In the genomic region with DNA sequence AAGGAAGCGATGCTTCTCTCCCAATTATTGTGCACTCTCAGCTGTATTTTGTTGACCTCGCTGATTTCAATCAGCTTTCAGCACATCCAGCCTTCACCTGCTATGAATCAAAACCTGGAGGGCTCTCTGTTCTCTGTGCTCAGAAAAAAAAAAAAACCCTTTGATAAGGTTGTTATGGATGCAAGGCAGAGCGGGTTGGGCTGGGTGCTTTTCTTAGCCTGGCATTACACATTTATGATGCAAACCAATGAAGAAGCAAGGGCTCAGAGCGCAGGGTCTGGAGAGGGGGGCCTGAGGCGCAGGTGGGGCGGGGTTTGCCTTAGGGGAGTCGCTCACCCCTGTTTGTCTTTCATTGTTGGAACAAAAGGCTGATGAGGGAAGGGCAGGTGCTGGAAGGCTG, we compare ENCODE assay signal across 22 cellular contexts.
DNase-seq lines count a peak whose midpoint lies in the region; ATAC-seq and TF ChIP-seq lines count a peak whose summit lies in the region.
"Had no signal": no experiment of that assay in that cellular context is flagged by ENCODE, and none has a peak within 500 bp of the region (broad histone marks: within the 10 kb centered on the region; RNA-seq: fewer than 3 reads in every experiment).

No MANE protein-coding gene starts in this region.

- no peak overlapping the region for H2AFZ ChIP-seq in SK-N-SH (ENCODE audit: low read depth)
- H2AFZ ChIP-seq: hepatocyte had no signal

- H3K27me3 ChIP-seq in right atrium auricular region (no peaks in the 10 kb centered on the region), SK-N-SH (ENCODE audit: insufficient read depth) (no peaks in the 10 kb centered on the region), SJCRH30 (no peaks in the 10 kb centered on the region)
- H3K27me3 ChIP-seq: BLaER1 treated with 17β-estradiol and CSF1 and Interleukin-3, amounts not matched to agents 10 nM and 100 nM; hepatocyte; vagina had no signal

- H3K79me2 ChIP-seq in SK-N-SH (ENCODE audit: insufficient read depth) = no peaks in the 10 kb centered on the region
- H3K79me2 ChIP-seq: hepatocyte had no signal

- H3K27ac Mint-ChIP-seq in activated T-cell treated with anti-CD3 and anti-CD28 coated beads, Interleukin-2, amount 50 U/mL, for 24 hours = no peak overlapping the region
- H3K27ac Mint-ChIP-seq: activated naive CD4-positive, alpha-beta T cell treated with anti-CD3 and anti-CD28 coated beads, Interleukin-2, amount 50 U/mL, for 24 hours; activated T-helper 1 cell treated with anti-CD3 and anti-CD28 coated beads, Interleukin-12 subunit alpha, Interleukin-12 subunit beta, Interleukin-2, Interleukin-4 antibody, amounts not matched to agents 30 ng/mL and 10 ng/mL and 1 ng/mL, durations not matched to agents 14 hours and 24 hours and 36 hours had no signal

- H3K4me1 Mint-ChIP-seq in activated T-cell treated with anti-CD3 and anti-CD28 coated beads, Interleukin-2, amount 50 U/mL, for 24 hours (ENCODE audit: low read depth) = no peaks in the 10 kb centered on the region
- H3K4me1 Mint-ChIP-seq: activated naive CD4-positive, alpha-beta T cell treated with anti-CD3 and anti-CD28 coated beads, Interleukin-2, amount 50 U/mL, for 24 hours; central memory CD8-positive, alpha-beta T cell had no signal

- H3K4me3 Mint-ChIP-seq in activated T-cell treated with anti-CD3 and anti-CD28 coated beads, Interleukin-2, amount 50 U/mL, for 24 hours = no peak overlapping the region
- H3K4me3 Mint-ChIP-seq: activated naive CD4-positive, alpha-beta T cell treated with anti-CD3 and anti-CD28 coated beads, Interleukin-2, amount 50 U/mL, for 24 hours; activated T-helper 1 cell treated with anti-CD3 and anti-CD28 coated beads, Interleukin-12 subunit alpha, Interleukin-12 subunit beta, Interleukin-2, Interleukin-4 antibody, amounts not matched to agents 30 ng/mL and 10 ng/mL and 1 ng/mL, durations not matched to agents 14 hours and 24 hours and 36 hours; central memory CD8-positive, alpha-beta T cell had no signal

- no peaks in the 10 kb centered on the region for H3F3A ChIP-seq in SK-N-SH (replicated peaks; ENCODE audit: insufficient read depth)

- no peaks in the 10 kb centered on the region for H4K20me1 ChIP-seq in SK-N-SH (ENCODE audit: insufficient read depth)
- H4K20me1 ChIP-seq: BLaER1 treated with 17β-estradiol and CSF1 and Interleukin-3, amounts not matched to agents 10 nM and 100 nM had no signal

- H3K27ac ChIP-seq in right atrium auricular region (no peak overlapping the region), SK-N-SH (ENCODE audit: low read depth in 2 of 2, low read length in 1 of 2) (peak overlapping the region in 1 of 2 experiments; percentile 75; a peak in 2 of 4 replicates), SJCRH30 (no peak overlapping the region)
- H3K27ac ChIP-seq: BLaER1 treated with 17β-estradiol and CSF1 and Interleukin-3, amounts not matched to agents 10 nM and 100 nM; hepatocyte; KMS-11; vagina had no signal

- TF ChIP-seq CTCF in right atrium auricular region (IDR thresholded peaks at IDR 0.05) = no peak
- TF ChIP-seq CTCF in SK-N-SH (IDR thresholded peaks at IDR 0.05) = no peak

- peak; percentile 85 for ATAC-seq in Right ventricle myocardium superior (ENCODE audit: poor library complexity)
- ATAC-seq in HG02981 (IDR thresholded peaks at IDR 0.05; ENCODE audit: unreplicated experiment) = no peak
- ATAC-seq: GM12878 had no signal

- no peaks in the 10 kb centered on the region for H3K36me3 Mint-ChIP-seq in activated T-cell treated with anti-CD3 and anti-CD28 coated beads, Interleukin-2, amount 50 U/mL, for 24 hours (ENCODE audit: low read depth)
- H3K36me3 Mint-ChIP-seq: activated naive CD4-positive, alpha-beta T cell treated with anti-CD3 and anti-CD28 coated beads, Interleukin-2, amount 50 U/mL, for 24 hours had no signal

- POLR2A ChIA-PET in SK-N-SH (lab: Yijun Ruan, JAX) = interaction anchor here (0.9 to 1.4 kb wide), 2 partner anchors 8 to 83 kb away, joined by 3 to 5 read pairs; no protein-coding TSS in a partner anchor

- DNase-seq in Right ventricle myocardium superior = no peak
- DNase-seq in right atrium auricular region (ENCODE audit: low spot score) = no peak
- peak; percentile 3 for DNase-seq in NCI-H2107 (lab: John Stamatoyannopoulos, UW)
- peak; percentile 71 for DNase-seq in SK-N-SH
- no peak for DNase-seq in GOT3 (lab: John Stamatoyannopoulos, UW)
- no peak for DNase-seq in SJCRH30
- DNase-seq in activated T-cell treated with anti-CD3 and anti-CD28 coated beads, Interleukin-2, amount 50 U/mL, for 24 hours = no peak
- DNase-seq: activated CD4-positive, alpha-beta T cell treated with anti-CD3 and anti-CD28 coated beads for 4 hours; aorta; mammary epithelial cell; NCI-H446; occipital lobe; retina had no signal

- H3K4me1 ChIP-seq in right atrium auricular region (no peaks in the 10 kb centered on the region), SK-N-SH (ENCODE audit: control insufficient read depth in 1 of 2, insufficient read depth in 2 of 2, low read depth in 1 of 2, low read length in 1 of 2) (peaks cover 0 to 11% of the 10 kb centered on the region in 2 experiments; a peak in 1 of 4 replicates), SJCRH30 (no peaks in the 10 kb centered on the region)
- H3K4me1 ChIP-seq: BLaER1 treated with 17β-estradiol and CSF1 and Interleukin-3, amounts not matched to agents 10 nM and 100 nM; vagina had no signal

- TF ChIP-seq RAD21 in SK-N-SH (IDR thresholded peaks at IDR 0.05; ENCODE audit: low read length) = peak; percentile 20; the same call in 1 of the 2 replicates

- H3K9ac ChIP-seq in SK-N-SH = no peak overlapping the region
- H3K9ac ChIP-seq: BLaER1 treated with 17β-estradiol and CSF1 and Interleukin-3, amounts not matched to agents 10 nM and 100 nM; KMS-11 had no signal

- no peaks in the 10 kb centered on the region for H3K36me3 ChIP-seq in right atrium auricular region
- H3K36me3 ChIP-seq in SK-N-SH (replicated peaks in 1 of 2; ENCODE audit: control insufficient read depth in 1 of 2, insufficient read depth in 2 of 2, low read length in 1 of 2) = no peaks in the 10 kb centered on the region
- H3K36me3 ChIP-seq in SJCRH30 = no peaks in the 10 kb centered on the region
- H3K36me3 ChIP-seq: BLaER1 treated with 17β-estradiol and CSF1 and Interleukin-3, amounts not matched to agents 10 nM and 100 nM; vagina had no signal

- CTCF ChIA-PET in SK-N-SH (lab: Yijun Ruan, JAX) = interaction anchor here (0.9 kb wide), 2 partner anchors 8 to 625 kb away, joined by 3 read pairs; no protein-coding TSS in a partner anchor

- H3K27me3 Mint-ChIP-seq in activated T-cell treated with anti-CD3 and anti-CD28 coated beads, Interleukin-2, amount 50 U/mL, for 24 hours = peaks cover 2% of the 10 kb centered on the region
- H3K27me3 Mint-ChIP-seq: activated naive CD4-positive, alpha-beta T cell treated with anti-CD3 and anti-CD28 coated beads, Interleukin-2, amount 50 U/mL, for 24 hours had no signal

- TF ChIP-seq EP300 in SK-N-SH (IDR thresholded peaks at IDR 0.05; ENCODE audit: borderline replicate concordance in 1 of 2, low read depth in 1 of 2, low read length in 1 of 2) = peak in 1 of 2 experiments; percentile 75; a peak in 1 of 4 replicates

- no peak overlapping the region for H3K4me2 ChIP-seq in SK-N-SH
- H3K4me2 ChIP-seq: BLaER1 treated with 17β-estradiol and CSF1 and Interleukin-3, amounts not matched to agents 10 nM and 100 nM; hepatocyte; KMS-11 had no signal

- H3K9me3 Mint-ChIP-seq in activated T-cell treated with anti-CD3 and anti-CD28 coated beads, Interleukin-2, amount 50 U/mL, for 24 hours = peaks cover 12% of the 10 kb centered on the region

- no peak overlapping the region for H3K4me3 ChIP-seq in right atrium auricular region
- no peak overlapping the region for H3K4me3 ChIP-seq in SK-N-SH (ENCODE audit: low read depth in 2 of 2, low read length in 1 of 2)
- no peak overlapping the region for H3K4me3 ChIP-seq in SJCRH30
- H3K4me3 ChIP-seq: BLaER1 treated with 17β-estradiol and CSF1 and Interleukin-3, amounts not matched to agents 10 nM and 100 nM; GM12878; hepatocyte; vagina had no signal

- H3K9me3 ChIP-seq in right atrium auricular region (peaks cover 0 to 10% of the 10 kb centered on the region in 2 donors), SK-N-SH (no peaks in the 10 kb centered on the region), SJCRH30 (replicated peaks) (no peaks in the 10 kb centered on the region)
- H3K9me3 ChIP-seq: vagina had no signal

- H3K9me2 ChIP-seq in SK-N-SH = no peaks in the 10 kb centered on the region

- intact Hi-C loops in Right ventricle myocardium superior (cut with DNase I) = no loop called here

- WGBS in SK-N-SH (ENCODE audit: low lambda C conversion rate) = 51% methylated on average over 3 of the region's 7 CpGs

TF ChIP-seq in SK-N-SH, 30 proteins besides CTCF, POLR2A, EP300 and RAD21 (continues in another document):
- TF ChIP-seq GABPA (IDR thresholded peaks at IDR 0.05; ENCODE audit: low read depth) (no peak), YY1 (IDR thresholded peaks at IDR 0.05; ENCODE audit: low read depth) (no peak), PBX3 (IDR thresholded peaks at IDR 0.05) (no peak), FOSL2 (IDR thresholded peaks at IDR 0.05; ENCODE audit: borderline replicate concordance, low read depth) (no peak), TEAD4 (IDR thresholded peaks at IDR 0.05; ENCODE audit: borderline replicate concordance, insufficient read depth) (no peak), IRF3 (IDR thresholded peaks at IDR 0.05; ENCODE audit: low read depth, low read length) (no peak), SMC3 (IDR thresholded peaks at IDR 0.05; ENCODE audit: low read depth, low read length) (no peak; the same call in 1 of the 2 replicates), CHD2 (IDR thresholded peaks at IDR 0.05; ENCODE audit: low read length, partially characterized antibody) (peak; percentile 45)

Comparison
In these comparisons a context has a peak if more than half of its experiments do, and no peak if none do; other contexts are left out.
1. DNase-seq: peak in NCI-H2107 (single experiment) and SK-N-SH (single experiment); none in Right ventricle myocardium superior (single experiment), right atrium auricular region (single experiment), GOT3 (single experiment), SJCRH30 (0 of 2) and activated T-cell treated with anti-CD3 and anti-CD28 coated beads, Interleukin-2, amount 50 U/mL, for 24 hours (single experiment).